8 cellular contexts compared by ENCODE assay signal in the genomic region with DNA sequence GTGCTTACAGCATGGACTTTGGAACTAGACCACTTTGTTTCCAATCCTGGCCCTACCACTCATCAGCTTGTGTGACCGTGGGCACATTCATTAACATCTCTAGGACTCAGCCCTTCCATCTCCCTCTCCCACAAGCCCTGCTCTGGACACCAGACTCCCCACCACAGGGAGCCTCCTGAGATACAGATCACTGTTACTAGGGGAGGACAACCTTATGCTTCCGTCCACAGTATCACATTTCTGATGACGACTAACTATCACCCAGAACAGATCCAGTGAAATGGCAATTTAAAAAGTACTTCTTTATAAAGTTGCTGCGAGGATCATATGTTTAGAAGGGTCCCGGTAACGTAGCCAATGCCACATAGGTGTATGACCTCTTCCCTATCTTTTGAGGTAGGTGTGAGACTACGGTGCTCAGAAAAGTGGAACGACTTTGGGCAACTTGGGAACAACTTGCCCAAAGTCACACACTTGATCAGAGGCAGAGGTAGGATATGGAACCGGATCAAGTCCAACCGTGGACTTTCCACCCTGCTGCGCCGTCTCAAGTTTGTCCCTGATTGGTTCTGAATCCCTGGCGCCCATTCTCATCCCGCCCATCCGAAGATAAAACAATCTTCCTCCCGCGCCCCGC.
DNase-seq lines count a peak whose midpoint lies in the region; ATAC-seq and TF ChIP-seq lines count a peak whose summit lies in the region.

No MANE protein-coding gene starts in this region.

- no peaks in the 10 kb centered on the region for H3K9me3 ChIP-seq in iPS-20b (ENCODE audit: insufficient read depth, low read depth, low read length)
- no peaks in the 10 kb centered on the region for H3K9me3 ChIP-seq in suprapubic skin

- TF ChIP-seq EP300 in suprapubic skin (IDR thresholded peaks at IDR 0.05) = no peak

- ATAC-seq in HG03175 (IDR thresholded peaks at IDR 0.05; ENCODE audit: unreplicated experiment) (peak; percentile 6), activated B cell treated with CpG ODN at 0.5 μM for 24 hours (ENCODE audit: low read depth) (peak; percentile 3)

- H3K4me3 Mint-ChIP-seq in activated B cell treated with CpG ODN at 0.5 μM for 24 hours = peak overlapping the region; percentile 89

- peaks cover 15% of the 10 kb centered on the region; the same call in 1 of the 2 replicates for H3K4me1 ChIP-seq in iPS-20b (ENCODE audit: insufficient read depth, low read length)
- peaks cover 31% of the 10 kb centered on the region for H3K4me1 ChIP-seq in suprapubic skin

- H3K36me3 ChIP-seq in iPS-20b (ENCODE audit: insufficient read depth, low read depth, low read length) (no peaks in the 10 kb centered on the region), suprapubic skin (no peaks in the 10 kb centered on the region)

- peak in 2 of 3 experiments; percentile 35 to 63 for DNase-seq in NCI-H1417 (lab: John Stamatoyannopoulos, UW)
- DNase-seq in NCI-H1417 treated with DMSO at 0.1 percent for 48 hours (lab: John Stamatoyannopoulos, UW) = no peak
- no peak for DNase-seq in activated B cell treated with CpG ODN at 0.5 μM for 24 hours
- no peak for DNase-seq in suprapubic skin (ENCODE audit: low spot score in 2 of 2)
- no peak for DNase-seq in medulla oblongata (ENCODE audit: extremely low spot score)
- DNase-seq in AML-193 (lab: John Stamatoyannopoulos, UW) = no peak

- intact Hi-C loops in activated B cell treated with CpG ODN at 0.5 μM for 24 hours (cut with micrococcal nuclease) = loop anchor here (1.0 to 2.0 kb wide), 4 partner anchors 20 to 201 kb away; a partner anchor contains a TSS

- H3K27me3 ChIP-seq in iPS-20b (ENCODE audit: insufficient read depth, low read length) (peaks cover 51% of the 10 kb centered on the region), suprapubic skin (no peaks in the 10 kb centered on the region)

- no peak for TF ChIP-seq CTCF in activated B cell treated with CpG ODN at 0.5 μM for 24 hours (IDR thresholded peaks at IDR 0.05)
- no peak for TF ChIP-seq CTCF in suprapubic skin (IDR thresholded peaks at IDR 0.05)

- no peak overlapping the region for H3K27ac Mint-ChIP-seq in activated B cell treated with CpG ODN at 0.5 μM for 24 hours

- no peak for TF ChIP-seq POLR2A in suprapubic skin (IDR thresholded peaks at IDR 0.05)

- CTCF ChIA-PET in activated B cell treated with CpG ODN at 0.5 μM for 24 hours (lab: Charles Lee) = interaction anchor here (0.9 to 4.1 kb wide), 7 partner anchors 14 to 556 kb away, joined by 3 to 21 read pairs (median 3); no protein-coding TSS in a partner anchor

- no peaks in the 10 kb centered on the region for H3K9me3 Mint-ChIP-seq in activated B cell treated with CpG ODN at 0.5 μM for 24 hours

- 8% methylated on average over 13 of the region's 18 CpGs for WGBS in suprapubic skin

- POLR2A ChIA-PET in activated B cell treated with CpG ODN at 0.5 μM for 24 hours (lab: Charles Lee) = interaction anchor here (1.4 kb wide), 1 partner anchor 19 kb away, joined by 3 read pairs; no protein-coding TSS in a partner anchor

- H3K4me3 ChIP-seq in iPS-20b (ENCODE audit: low read length) (peak overlapping the region; percentile 78), suprapubic skin (peak overlapping the region; percentile 76)

- peaks cover 21% of the 10 kb centered on the region for H3K4me1 Mint-ChIP-seq in activated B cell treated with CpG ODN at 0.5 μM for 24 hours

- peak overlapping the region; percentile 73; the same call in 1 of the 2 replicates for H3K9ac ChIP-seq in iPS-20b (ENCODE audit: low read depth, low read length)

- H3K27ac ChIP-seq in iPS-20b (ENCODE audit: low read length) (no peak overlapping the region), suprapubic skin (peak overlapping the region; percentile 97)

- no peaks in the 10 kb centered on the region for H3K36me3 Mint-ChIP-seq in activated B cell treated with CpG ODN at 0.5 μM for 24 hours (ENCODE audit: low read depth)

- H3K27me3 Mint-ChIP-seq in activated B cell treated with CpG ODN at 0.5 μM for 24 hours = peaks cover 12% of the 10 kb centered on the region

Comparison
In these comparisons a context has a peak if more than half of its experiments do, and no peak if none do; other contexts are left out.
1. DNase-seq: peak in NCI-H1417 (2 of 3); none in NCI-H1417 treated with DMSO at 0.1 percent for 48 hours (single experiment), activated B cell treated with CpG ODN at 0.5 μM for 24 hours (single experiment), suprapubic skin (0 of 2), medulla oblongata (single experiment) and AML-193 (0 of 2).